In the genomic region with DNA sequence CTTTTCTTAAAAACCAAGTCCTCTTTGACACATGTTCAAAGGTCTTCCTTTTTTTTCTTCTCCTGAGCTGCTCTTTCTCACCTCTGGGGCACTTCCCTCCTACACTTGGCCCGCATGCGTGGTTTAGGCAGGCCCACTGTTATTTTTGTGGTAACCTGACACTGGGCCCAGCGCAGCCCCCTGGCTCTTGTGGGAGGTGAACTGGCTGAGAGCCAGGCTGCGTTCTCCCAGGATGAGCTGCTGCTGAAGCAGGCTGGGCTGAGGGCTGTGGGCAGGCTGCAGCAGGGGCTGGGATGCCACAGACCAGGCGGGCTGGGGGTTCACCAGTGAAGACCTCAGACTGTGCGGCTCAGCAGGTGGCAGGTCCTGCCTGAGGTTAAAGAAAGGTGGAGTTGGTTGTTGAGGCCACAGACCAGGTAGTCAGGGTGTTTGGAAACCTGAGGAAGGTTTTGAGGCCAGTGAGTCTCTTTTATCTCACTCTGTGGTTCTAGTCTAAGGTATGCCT, we compare ENCODE assay signal across 8 cellular contexts.
DNase-seq lines count a peak whose midpoint lies in the region; ATAC-seq and TF ChIP-seq lines count a peak whose summit lies in the region.

No MANE protein-coding gene starts in this region.

- CTCF ChIA-PET in HEK293 (lab: Yijun Ruan, JAX) = interaction anchor here (0.6 to 1.5 kb wide), 7 partner anchors 9 to 416 kb away, joined by 3 to 5 read pairs (median 3); no protein-coding TSS in a partner anchor

- H3K4me3 ChIP-seq in HEK293 (ENCODE audit: low read depth, low read length) (no peak overlapping the region), spleen (no peak overlapping the region)

- H3K27me3 Mint-ChIP-seq in progenitor cell of endocrine pancreas = no peaks in the 10 kb centered on the region

- no peaks in the 10 kb centered on the region for H3K36me3 Mint-ChIP-seq in progenitor cell of endocrine pancreas (ENCODE audit: insufficient read depth)

- peaks cover 62% of the 10 kb centered on the region for H3K4me1 Mint-ChIP-seq in progenitor cell of endocrine pancreas (ENCODE audit: low read depth)

- H3K27me3 ChIP-seq in spleen (replicated peaks in 1 of 7) = no peaks in the 10 kb centered on the region

- TF ChIP-seq CTCF in HEK293 (tag by site-specific recombination; IDR thresholded peaks at IDR 0.05) (no peak), progenitor cell of endocrine pancreas (IDR thresholded peaks at IDR 0.05; ENCODE audit: unreplicated experiment) (peak; percentile 36), GM10266 (IDR thresholded peaks at IDR 0.05; ENCODE audit: control insufficient read depth, insufficient read depth, low read depth, missing control alignments) (no peak), spleen (IDR thresholded peaks at IDR 0.05 in 8 of 11, conservative IDR thresholded peaks at IDR 0.05 in 3 of 11) (no peak)

- H3K9me3 ChIP-seq in HEK293 (ENCODE audit: control insufficient read depth, insufficient read depth, low read depth, low read length) (no peaks in the 10 kb centered on the region), spleen (no peaks in the 10 kb centered on the region)

- 43 to 59% (median 52%) methylated on average over 6 of the region's 6 CpGs for WGBS in spleen, 5 donors

- H3K27ac Mint-ChIP-seq in progenitor cell of endocrine pancreas = peak overlapping the region; percentile 97

- no peak for TF ChIP-seq POLR2A in spleen (IDR thresholded peaks at IDR 0.05)

- H3K36me3 ChIP-seq in HEK293 (ENCODE audit: control insufficient read depth in 2 of 2, insufficient read depth in 1 of 2, low read length in 2 of 2) (no peaks in the 10 kb centered on the region), spleen (no peaks in the 10 kb centered on the region)

- H3K27ac ChIP-seq in HEK293 (ENCODE audit: extremely low read depth, low read depth, low read length) (no peak overlapping the region), spleen (no peak overlapping the region)

- H3K4me3 Mint-ChIP-seq in progenitor cell of endocrine pancreas (ENCODE audit: low read depth) = peak overlapping the region; percentile 26

- ATAC-seq in esophagus mucosa (peak; percentile 20), GM18511 (IDR thresholded peaks at IDR 0.05; ENCODE audit: unreplicated experiment) (no peak)

- peaks cover 12% of the 10 kb centered on the region for H3K4me1 ChIP-seq in HEK293 (ENCODE audit: control insufficient read depth, insufficient read depth, low read length)
- H3K4me1 ChIP-seq in spleen = peaks cover 0 to 6% (median 0%) of the 10 kb centered on the region in 6 donors

- DNase-seq in NCI-H524 (lab: John Stamatoyannopoulos, UW) (peak; percentile 86 to 93), progenitor cell of endocrine pancreas (ENCODE audit: low spot score, unreplicated experiment) (peak; percentile 62), GM10266 (ENCODE audit: extremely low spot score) (no peak), spleen (no peak), hippocampal formation (lab: John Stamatoyannopoulos, UW) (no peak)

- POLR2A ChIA-PET in HEK293 (lab: Yijun Ruan, JAX) = interaction anchor here (0.6 to 1.4 kb wide), 5 partner anchors 12 to 96 kb away, joined by 3 to 5 read pairs (median 4); no protein-coding TSS in a partner anchor

- intact Hi-C loops in spleen (cut with DNase I; ENCODE audit: low total_unique reads) = no loop called here

- no peaks in the 10 kb centered on the region for H3K9me3 Mint-ChIP-seq in progenitor cell of endocrine pancreas (ENCODE audit: low read depth)

TF ChIP-seq in HEK293, 187 proteins besides CTCF, POLR2A, EP300 and RAD21 (continues in another document):
- no peak for TF ChIP-seq ZNF202 (tag by site-specific recombination; IDR thresholded peaks at IDR 0.05; ENCODE audit: borderline replicate concordance)
- TF ChIP-seq ZNF510 (tag by site-specific recombination; IDR thresholded peaks at IDR 0.05; ENCODE audit: insufficient replicate concordance) = no peak
- no peak for TF ChIP-seq ZNF133 (tag by site-specific recombination; IDR thresholded peaks at IDR 0.05)
- no peak for TF ChIP-seq ZNF169 (tag by site-specific recombination; IDR thresholded peaks at IDR 0.05)
- peak; percentile 78 for TF ChIP-seq ZBTB8A (tag by site-specific recombination; IDR thresholded peaks at IDR 0.05)
- no peak for TF ChIP-seq MYNN (tag by site-specific recombination; IDR thresholded peaks at IDR 0.05; ENCODE audit: borderline replicate concordance)
- TF ChIP-seq YY1 (tag by site-specific recombination; IDR thresholded peaks at IDR 0.05) = no peak
- no peak for TF ChIP-seq ZNF266 (tag by site-specific recombination; IDR thresholded peaks at IDR 0.05; ENCODE audit: low read depth)
- TF ChIP-seq ZNF664 (tag by site-specific recombination; IDR thresholded peaks at IDR 0.05) = no peak
- no peak for TF ChIP-seq ZNF530 (tag by site-specific recombination; IDR thresholded peaks at IDR 0.05; ENCODE audit: low read depth)
- no peak for TF ChIP-seq ZSCAN23 (tag by site-specific recombination; IDR thresholded peaks at IDR 0.05)
- TF ChIP-seq ZNF473 (tag by site-specific recombination; IDR thresholded peaks at IDR 0.05) = no peak
- no peak for TF ChIP-seq HOXA7 (CRISPR knock-in tag; IDR thresholded peaks at IDR 0.05; ENCODE audit: borderline replicate concordance)
- TF ChIP-seq, protein P1, sequence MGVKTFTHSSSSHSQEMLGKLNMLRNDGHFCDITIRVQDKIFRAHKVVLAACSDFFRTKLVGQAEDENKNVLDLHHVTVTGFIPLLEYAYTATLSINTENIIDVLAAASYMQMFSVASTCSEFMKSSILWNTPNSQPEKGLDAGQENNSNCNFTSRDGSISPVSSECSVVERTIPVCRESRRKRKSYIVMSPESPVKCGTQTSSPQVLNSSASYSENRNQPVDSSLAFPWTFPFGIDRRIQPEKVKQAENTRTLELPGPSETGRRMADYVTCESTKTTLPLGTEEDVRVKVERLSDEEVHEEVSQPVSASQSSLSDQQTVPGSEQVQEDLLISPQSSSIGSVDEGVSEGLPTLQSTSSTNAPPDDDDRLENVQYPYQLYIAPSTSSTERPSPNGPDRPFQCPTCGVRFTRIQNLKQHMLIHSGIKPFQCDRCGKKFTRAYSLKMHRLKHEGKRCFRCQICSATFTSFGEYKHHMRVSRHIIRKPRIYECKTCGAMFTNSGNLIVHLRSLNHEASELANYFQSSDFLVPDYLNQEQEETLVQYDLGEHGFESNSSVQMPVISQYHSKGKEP (tag by site-specific recombination; IDR thresholded peaks at IDR 0.05) = peak; percentile 60
- TF ChIP-seq KLF16 (tag by site-specific recombination; IDR thresholded peaks at IDR 0.05) = no peak
- TF ChIP-seq ZNF426 (tag by site-specific recombination; IDR thresholded peaks at IDR 0.05) = no peak
- TF ChIP-seq ZNF112 (tag by site-specific recombination; IDR thresholded peaks at IDR 0.05) = no peak
- TF ChIP-seq, protein P2, sequence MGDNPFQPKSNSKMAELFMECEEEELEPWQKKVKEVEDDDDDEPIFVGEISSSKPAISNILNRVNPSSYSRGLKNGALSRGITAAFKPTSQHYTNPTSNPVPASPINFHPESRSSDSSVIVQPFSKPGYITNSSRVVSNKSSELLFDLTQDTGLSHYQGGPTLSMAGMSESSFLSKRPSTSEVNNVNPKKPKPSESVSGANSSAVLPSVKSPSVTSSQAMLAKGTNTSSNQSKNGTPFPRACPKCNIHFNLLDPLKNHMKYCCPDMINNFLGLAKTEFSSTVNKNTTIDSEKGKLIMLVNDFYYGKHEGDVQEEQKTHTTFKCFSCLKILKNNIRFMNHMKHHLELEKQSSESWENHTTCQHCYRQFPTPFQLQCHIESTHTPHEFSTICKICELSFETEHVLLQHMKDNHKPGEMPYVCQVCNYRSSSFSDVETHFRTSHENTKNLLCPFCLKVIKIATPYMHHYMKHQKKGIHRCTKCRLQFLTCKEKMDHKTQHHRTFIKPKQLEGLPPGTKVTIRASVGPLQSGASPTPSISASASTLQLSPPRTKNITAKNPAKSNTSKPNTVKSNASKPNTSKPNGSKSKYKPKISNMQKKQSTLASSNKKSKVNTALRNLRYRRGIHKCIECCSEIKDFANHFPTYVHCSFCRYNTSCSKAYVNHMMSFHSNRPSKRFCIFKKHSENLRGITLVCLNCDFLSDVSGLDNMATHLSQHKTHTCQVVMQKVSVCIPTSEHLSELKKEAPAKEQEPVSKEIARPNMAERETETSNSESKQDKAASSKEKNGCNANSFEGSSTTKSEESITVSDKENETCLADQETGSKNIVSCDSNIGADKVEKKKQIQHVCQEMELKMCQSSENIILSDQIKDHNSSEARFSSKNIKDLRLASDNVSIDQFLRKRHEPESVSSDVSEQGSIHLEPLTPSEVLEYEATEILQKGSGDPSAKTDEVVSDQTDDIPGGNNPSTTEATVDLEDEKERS (tag by site-specific recombination; IDR thresholded peaks at IDR 0.05) = no peak
- TF ChIP-seq ZNF23 (tag by site-specific recombination; IDR thresholded peaks at IDR 0.05; ENCODE audit: borderline replicate concordance) = no peak
- TF ChIP-seq ZNF837 (tag by site-specific recombination; IDR thresholded peaks at IDR 0.05) = no peak
- TF ChIP-seq, protein P3, sequence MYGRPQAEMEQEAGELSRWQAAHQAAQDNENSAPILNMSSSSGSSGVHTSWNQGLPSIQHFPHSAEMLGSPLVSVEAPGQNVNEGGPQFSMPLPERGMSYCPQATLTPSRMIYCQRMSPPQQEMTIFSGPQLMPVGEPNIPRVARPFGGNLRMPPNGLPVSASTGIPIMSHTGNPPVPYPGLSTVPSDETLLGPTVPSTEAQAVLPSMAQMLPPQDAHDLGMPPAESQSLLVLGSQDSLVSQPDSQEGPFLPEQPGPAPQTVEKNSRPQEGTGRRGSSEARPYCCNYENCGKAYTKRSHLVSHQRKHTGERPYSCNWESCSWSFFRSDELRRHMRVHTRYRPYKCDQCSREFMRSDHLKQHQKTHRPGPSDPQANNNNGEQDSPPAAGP (tag by site-specific recombination; IDR thresholded peaks at IDR 0.05) = no peak
- TF ChIP-seq, protein P4, sequence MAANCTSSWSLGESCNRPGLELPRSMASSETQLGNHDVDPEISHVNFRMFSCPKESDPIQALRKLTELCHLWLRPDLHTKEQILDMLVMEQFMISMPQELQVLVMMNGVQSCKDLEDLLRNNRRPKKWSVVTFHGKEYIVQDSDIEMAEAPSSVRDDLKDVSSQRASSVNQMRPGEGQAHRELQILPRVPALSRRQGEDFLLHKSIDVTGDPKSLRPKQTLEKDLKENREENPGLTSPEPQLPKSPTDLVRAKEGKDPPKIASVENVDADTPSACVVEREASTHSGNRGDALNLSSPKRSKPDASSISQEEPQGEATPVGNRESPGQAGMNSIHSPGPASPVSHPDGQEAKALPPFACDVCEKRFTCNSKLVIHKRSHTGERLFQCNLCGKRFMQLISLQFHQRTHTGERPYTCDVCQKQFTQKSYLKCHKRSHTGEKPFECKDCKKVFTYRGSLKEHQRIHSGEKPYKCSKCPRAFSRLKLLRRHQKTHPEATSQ (tag by site-specific recombination; IDR thresholded peaks at IDR 0.05) = no peak
- TF ChIP-seq TCF7L2 (IDR thresholded peaks at IDR 0.05; ENCODE audit: borderline replicate concordance, low read depth, low read length) = no peak
- TF ChIP-seq ZFHX2 (tag by site-specific recombination; conservative IDR thresholded peaks at IDR 0.05) = peak; percentile 97
- TF ChIP-seq ZNF626 (tag by site-specific recombination; IDR thresholded peaks at IDR 0.05) = no peak

Comparison
In these comparisons a context has a peak if more than half of its experiments do, and no peak if none do; other contexts are left out.
1. DNase-seq: peak in NCI-H524 (2 of 2) and progenitor cell of endocrine pancreas (single experiment); none in GM10266 (single experiment), spleen (single experiment) and hippocampal formation (0 of 2).